ENCODE assay signal across 31 cellular contexts in genomic region chr6:137655291-137655690, GRCh38.
A peak's percentile ranks its signal among the peaks of the same experiment; 100 is the strongest.
DNase-seq lines count a peak whose midpoint lies in the region; ATAC-seq and TF ChIP-seq lines count a peak whose summit lies in the region.
"Had no signal": no experiment of that assay in that cellular context is flagged by ENCODE, and none has a peak within 500 bp of the region (broad histone marks: within the 10 kb centered on the region; RNA-seq: fewer than 3 reads in every experiment).

No MANE protein-coding gene starts in this region.

- H3K9me3 ChIP-seq in Caco-2 (peaks cover 45% of the 10 kb centered on the region), DND-41 (ENCODE audit: insufficient read depth, low read length, severe bottlenecking) (no peaks in the 10 kb centered on the region), trophoblast cell (ENCODE audit: insufficient read depth, low read depth, low read length) (peaks cover 4% of the 10 kb centered on the region), tibial nerve (peaks cover 0 to 44% (median 5%) of the 10 kb centered on the region in 4 donors)
- H3K9me3 ChIP-seq: BE2C; BLaER1; BLaER1 treated with 17β-estradiol and CSF1 and Interleukin-3, amounts not matched to agents 10 nM and 100 nM had no signal

- H3K4me3 ChIP-seq in Caco-2 (ENCODE audit: low read depth, low read length) (no peak overlapping the region), DND-41 (ENCODE audit: low read depth in 1 of 2, low read length in 2 of 2) (no peak overlapping the region), trophoblast cell (ENCODE audit: low read depth, low read length) (no peak overlapping the region), tibial nerve (no peak overlapping the region)
- H3K4me3 ChIP-seq: A549; BLaER1; BLaER1 treated with 17β-estradiol and CSF1 and Interleukin-3, amounts not matched to agents 10 nM and 100 nM had no signal

- no peak overlapping the region for H4K12ac ChIP-seq in trophoblast cell (ENCODE audit: low read depth, low read length)

- H2BK12ac ChIP-seq in trophoblast cell (ENCODE audit: low read length) = no peak overlapping the region

- H2BK5ac ChIP-seq in trophoblast cell (ENCODE audit: low read depth, low read length, poor library complexity) = no peak overlapping the region

- CTCF ChIA-PET in Caco-2 (lab: Charles Lee) = no interaction called here

- H3K4me3 Mint-ChIP-seq in Caco-2 (ENCODE audit: unreplicated experiment) = no peak overlapping the region
- H3K4me3 Mint-ChIP-seq: B cell; CD14-positive monocyte; CD4-positive, alpha-beta memory T cell; CD4-positive, alpha-beta T cell; CD4-positive, CD25-positive, alpha-beta regulatory T cell; CD8-positive, alpha-beta memory T cell; CD8-positive, alpha-beta T cell had no signal

- H3K9ac ChIP-seq in DND-41 (ENCODE audit: low read depth, low read length) (peak overlapping the region; percentile 64; the same call in 1 of the 2 replicates), trophoblast cell (ENCODE audit: low read length) (no peak overlapping the region)
- H3K9ac ChIP-seq: BLaER1; BLaER1 treated with 17β-estradiol and CSF1 and Interleukin-3, amounts not matched to agents 10 nM and 100 nM had no signal

- H3K18ac ChIP-seq in trophoblast cell (ENCODE audit: low read length) = no peak overlapping the region

- H3K23ac ChIP-seq in trophoblast cell (ENCODE audit: low read length) = no peak overlapping the region

- no peak overlapping the region for H2BK120ac ChIP-seq in trophoblast cell (ENCODE audit: insufficient read depth, low read length, poor library complexity)

- H3K9me3 Mint-ChIP-seq in Caco-2 (ENCODE audit: unreplicated experiment) = peaks cover 33% of the 10 kb centered on the region

- H3K4me1 ChIP-seq in Caco-2 (peaks cover 44% of the 10 kb centered on the region), DND-41 (ENCODE audit: insufficient read depth, low read length) (peaks cover 72% of the 10 kb centered on the region), trophoblast cell (ENCODE audit: control insufficient read depth in 1 of 2, insufficient read depth in 2 of 2, low read length in 2 of 2) (peaks cover 7 to 9% of the 10 kb centered on the region in 2 experiments), tibial nerve (no peaks in the 10 kb centered on the region)
- H3K4me1 ChIP-seq: BE2C had no signal

- ATAC-seq in DND-41 (ENCODE audit: insufficient read depth, low read depth) (no peak), HG03378 (IDR thresholded peaks at IDR 0.05; ENCODE audit: unreplicated experiment) (no peak)
- ATAC-seq: A549; CD8-positive, alpha-beta T cell had no signal

- TF ChIP-seq EP300 in tibial nerve (IDR thresholded peaks at IDR 0.05) = no peak

- DNase-seq in Caco-2 = no peak
- no peak for DNase-seq in DND-41
- peak; percentile 74 to 94 for DNase-seq in trophoblast cell
- DNase-seq in tibial nerve (ENCODE audit: low spot score in 2 of 2) = no peak
- no peak for DNase-seq in amygdala (lab: John Stamatoyannopoulos, UW)
- DNase-seq: 8988T; ACHN; AML-193; BE2C; C1 segment of cervical spinal cord; Calu3; CD4-positive, alpha-beta memory T cell; CD4-positive, alpha-beta T cell; CD4-positive, CD25-positive, alpha-beta regulatory T cell; CD8-positive, alpha-beta memory T cell; CD8-positive, alpha-beta T cell; COR-L47; DMS 273 treated with DMSO at 0.1 percent for 48 hours; DMS153; DMS53; DMS79; DMS79 treated with DMSO at 0.1 percent for 48 hours; EL had no signal

- H3K14ac ChIP-seq in trophoblast cell (ENCODE audit: low read length) = no peak overlapping the region

- H2AFZ ChIP-seq in DND-41 (ENCODE audit: low read depth, low read length) (no peak overlapping the region), trophoblast cell (ENCODE audit: insufficient read depth, low read length, poor library complexity) (no peak overlapping the region)

- no peak for TF ChIP-seq CTCF in Caco-2 (IDR thresholded peaks at IDR 0.05; ENCODE audit: insufficient read depth in 1 of 2, low read depth in 1 of 2, low read length in 1 of 2, severe bottlenecking in 1 of 2, unreplicated experiment in 1 of 2)
- TF ChIP-seq CTCF in DND-41 (IDR thresholded peaks at IDR 0.05; ENCODE audit: borderline replicate concordance, extremely low read depth, low read length, poor library complexity, severe bottlenecking) = no peak
- no peak for TF ChIP-seq CTCF in tibial nerve (IDR thresholded peaks at IDR 0.05)

- TF ChIP-seq POLR2A in tibial nerve (IDR thresholded peaks at IDR 0.05) = no peak

- no peaks in the 10 kb centered on the region for H4K20me1 ChIP-seq in DND-41 (ENCODE audit: insufficient read depth, low read length)
- H4K20me1 ChIP-seq: BLaER1; BLaER1 treated with 17β-estradiol and CSF1 and Interleukin-3, amounts not matched to agents 10 nM and 100 nM had no signal

- no peaks in the 10 kb centered on the region for H3K27me3 ChIP-seq in Caco-2 (replicated peaks; ENCODE audit: control insufficient read depth, insufficient read depth, low read length)
- H3K27me3 ChIP-seq in DND-41 (ENCODE audit: insufficient read depth, low read length, poor library complexity) = no peaks in the 10 kb centered on the region
- H3K27me3 ChIP-seq in trophoblast cell (ENCODE audit: insufficient read depth, low read length) = no peaks in the 10 kb centered on the region
- H3K27me3 ChIP-seq in tibial nerve = no peaks in the 10 kb centered on the region
- H3K27me3 ChIP-seq: BE2C; BLaER1; BLaER1 treated with 17β-estradiol and CSF1 and Interleukin-3, amounts not matched to agents 10 nM and 100 nM had no signal

- H2AK5ac ChIP-seq in trophoblast cell (ENCODE audit: low read length) = no peak overlapping the region

- no peaks in the 10 kb centered on the region for H3K27me3 Mint-ChIP-seq in Caco-2 (ENCODE audit: insufficient read depth, unreplicated experiment)

- no CpG with 5 or more reads among the region's 2 CpGs for WGBS in trophoblast cell (ENCODE audit: extremely low coverage, insufficient coverage, insufficient read length)
- WGBS in tibial nerve, 2 donors = 92 to 93% methylated on average over 2 of the region's 2 CpGs

- H3K36me3 ChIP-seq in Caco-2 (ENCODE audit: control insufficient read depth, insufficient read depth, low read length) = peaks cover 2% of the 10 kb centered on the region; the same call in 1 of the 2 replicates
- no peaks in the 10 kb centered on the region for H3K36me3 ChIP-seq in DND-41 (ENCODE audit: insufficient read depth, low read length)
- no peaks in the 10 kb centered on the region for H3K36me3 ChIP-seq in trophoblast cell (ENCODE audit: control insufficient read depth in 1 of 2, insufficient read depth in 2 of 2, low read length in 2 of 2)
- no peaks in the 10 kb centered on the region for H3K36me3 ChIP-seq in tibial nerve
- H3K36me3 ChIP-seq: BE2C; BLaER1; BLaER1 treated with 17β-estradiol and CSF1 and Interleukin-3, amounts not matched to agents 10 nM and 100 nM had no signal

- POLR2A ChIA-PET in Caco-2 (lab: Charles Lee) = no interaction called here

- no peak overlapping the region for H4K8ac ChIP-seq in trophoblast cell (ENCODE audit: low read depth, low read length)

- H3K27ac ChIP-seq in DND-41 (ENCODE audit: low read length) (peak overlapping the region; percentile 94), trophoblast cell (ENCODE audit: low read depth, low read length) (no peak overlapping the region), tibial nerve (no peak overlapping the region)
- H3K27ac ChIP-seq: 22Rv1; A549; BLaER1; BLaER1 treated with 17β-estradiol and CSF1 and Interleukin-3, amounts not matched to agents 10 nM and 100 nM; C4-2B had no signal

- no peaks in the 10 kb centered on the region for H3K79me2 ChIP-seq in DND-41 (ENCODE audit: insufficient read depth, low read length)
- no peaks in the 10 kb centered on the region for H3K79me2 ChIP-seq in trophoblast cell (ENCODE audit: control insufficient read depth, insufficient read depth, low read length, poor library complexity)

- H3K27ac Mint-ChIP-seq in Caco-2 (ENCODE audit: unreplicated experiment) = peak overlapping the region; percentile 64
- H3K27ac Mint-ChIP-seq: B cell; CD14-positive monocyte; CD4-positive, alpha-beta memory T cell; CD4-positive, alpha-beta T cell; CD4-positive, CD25-positive, alpha-beta regulatory T cell; CD8-positive, alpha-beta T cell had no signal

- H4K91ac ChIP-seq in trophoblast cell (ENCODE audit: low read depth, low read length) = no peak overlapping the region

- H3K4me2 ChIP-seq in DND-41 (ENCODE audit: insufficient read depth, low read length) (no peak overlapping the region), trophoblast cell (ENCODE audit: low read length) (no peak overlapping the region)
- H3K4me2 ChIP-seq: A549; BLaER1; BLaER1 treated with 17β-estradiol and CSF1 and Interleukin-3, amounts not matched to agents 10 nM and 100 nM had no signal

- intact Hi-C loops in Caco-2 (cut with micrococcal nuclease; ENCODE audit: unreplicated experiment) = no loop called here

- H3K36me3 Mint-ChIP-seq in Caco-2 (ENCODE audit: insufficient read depth, unreplicated experiment) = peaks cover 27% of the 10 kb centered on the region
- H3K36me3 Mint-ChIP-seq: CD14-positive monocyte; CD4-positive, CD25-positive, alpha-beta regulatory T cell; CD8-positive, alpha-beta T cell had no signal

- H3K79me1 ChIP-seq in trophoblast cell (ENCODE audit: low read length) = peaks cover 4% of the 10 kb centered on the region

- H3K4me1 Mint-ChIP-seq in Caco-2 (ENCODE audit: low read depth, unreplicated experiment) = peaks cover 23% of the 10 kb centered on the region
- H3K4me1 Mint-ChIP-seq: B cell; CD14-positive monocyte; CD4-positive, alpha-beta memory T cell; CD8-positive, alpha-beta memory T cell had no signal

- BruUV-seq in Caco-2 (replicated peaks; lab: Mats Ljungman, UMichigan) = no TSS peak

- H3K4ac ChIP-seq in trophoblast cell (ENCODE audit: low read depth, low read length) = no peak overlapping the region

Comparison
In these comparisons a context has a peak if more than half of its experiments do, and no peak if none do; other contexts are left out.
1. DNase-seq: peak in trophoblast cell (2 of 2); none in Caco-2 (0 of 2), DND-41 (single experiment), tibial nerve (0 of 2) and amygdala (0 of 56).